ENCODE assay signal across 20 cellular contexts in the genomic region with DNA sequence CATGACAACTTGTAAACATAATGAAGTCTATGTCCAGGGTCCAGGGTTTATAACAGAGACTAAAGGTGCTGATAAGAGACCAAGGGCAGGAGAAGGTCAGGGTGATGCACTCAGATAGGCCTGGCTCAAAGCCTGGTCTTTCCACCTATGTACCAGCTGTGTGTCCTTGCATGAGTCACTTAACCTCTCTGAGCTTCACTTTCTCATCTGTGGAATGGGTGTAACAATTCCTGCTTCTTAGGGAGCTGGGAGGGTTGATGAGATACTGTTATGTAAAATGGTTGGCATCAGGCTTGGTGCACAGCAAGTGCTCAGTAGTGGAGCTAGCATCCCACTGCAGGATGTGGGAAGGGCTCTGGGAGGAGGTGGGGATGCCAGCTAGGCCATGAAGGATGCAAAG.
"Had no signal": no experiment of that assay in that cellular context is flagged by ENCODE, and none has a peak within 500 bp of the region (broad histone marks: within the 10 kb centered on the region; RNA-seq: fewer than 3 reads in every experiment).

No MANE protein-coding gene starts in this region.

- H3K9me3 ChIP-seq: SK-N-SH had no signal

- DNase-seq: Kasumi-1; MM.1S; NCI-H1092 treated with DMSO at 0.1 percent for 48 hours; NCI-H1436; NCI-H187; NCI-H2029; NCI-H2081 treated with DMSO at 0.1 percent for 48 hours; NCI-H226; NCI-H510A; NCI-H69; NCI-H774; NK-92 treated with Interleukin-12 subunit alpha and Interleukin-12 subunit beta, amount 100 ng/mL, for 24 hours; PC-3; SHP77; SK-N-SH; SW 1271 had no signal

- H3K27ac ChIP-seq: HL-60, KMS-11, RWPE1 had no signal

- ATAC-seq: Panc1, PC-3 had no signal
